8 cellular contexts compared by ENCODE assay signal in genomic region chr21:33542640-33543504, GRCh38. TPM values are rescaled to one million over a fixed set of nuclear protein-coding genes. Genes with fewer than 3 reads are reported as not detected.
A peak's percentile ranks its signal among the peaks of the same experiment; 100 is the strongest.
DNase-seq lines count a peak whose midpoint lies in the region; ATAC-seq and TF ChIP-seq lines count a peak whose summit lies in the region.

TSS of gene SON (plus strand) at chr21:33543038. CDS start at chr21:33543093, 55 bp downstream.

- DNase-seq in GM12864 (ENCODE audit: low read depth): peak; percentile 96
- DNase-seq in NCI-H1417 (lab: John Stamatoyannopoulos, UW): peak; percentile 99 to 100 (median 99)
- DNase-seq in SW 1271 (lab: John Stamatoyannopoulos, UW): peak; percentile 91 to 94
- DNase-seq in activated naive CD8-positive, alpha-beta T cell treated with anti-CD3 and anti-CD28 coated beads, Interleukin-2, amount 50 U/mL, for 16 hours (ENCODE audit: low read depth, low spot score): peak; percentile 94
- DNase-seq in head of caudate nucleus: peak; percentile 98 to 100 (median 100)
- peak; percentile 100 for DNase-seq in osteocyte (ENCODE audit: extremely low spot score, unreplicated experiment)

- peak within 1 kb of the TSS; percentile 68 for H3K4me3 ChIP-seq in GM12864 (ENCODE audit: low read depth, low read length)
- H3K4me3 ChIP-seq in thymus (ENCODE audit: low read length): peak within 1 kb of the TSS; percentile 95

- peak; percentile 94 for ATAC-seq in HG02759 (IDR thresholded peaks at IDR 0.05; ENCODE audit: unreplicated experiment)

- H3K9me3 Mint-ChIP-seq in osteocyte (ENCODE audit: unreplicated experiment): no peaks in the 10 kb centered on the region

- H3K27ac Mint-ChIP-seq in osteocyte (ENCODE audit: unreplicated experiment): peak within 1 kb of the TSS; percentile 100

- peaks cover 5% of the 10 kb centered on the region for H3K4me1 ChIP-seq in thymus (ENCODE audit: control insufficient read depth, insufficient read depth, low read length)

- H3K36me3 ChIP-seq in thymus (ENCODE audit: control insufficient read depth, insufficient read depth): peaks cover 1% of the 10 kb centered on the region

- no peaks in the 10 kb centered on the region for H3K9me3 ChIP-seq in thymus (ENCODE audit: control insufficient read depth)

- no peak for TF ChIP-seq CTCF in GM12864 (IDR thresholded peaks at IDR 0.05; ENCODE audit: low read depth, low read length, missing control alignments)
- no peak for TF ChIP-seq CTCF in osteocyte (IDR thresholded peaks at IDR 0.05)

- H3K27me3 Mint-ChIP-seq in osteocyte (ENCODE audit: unreplicated experiment): no peaks in the 10 kb centered on the region

- H3K36me3 Mint-ChIP-seq in osteocyte (ENCODE audit: unreplicated experiment): peaks cover 4% of the 10 kb centered on the region

- under 1% methylated on average over 56 of the region's 57 CpGs for WGBS in thymus

- intact Hi-C loops in head of caudate nucleus (cut with DNase I): loop anchor here (5.0 kb wide), 2 partner anchors 61 to 99 kb away; partner anchors contain the start of genes CRYZL1 and ITSN1

- H3K4me3 Mint-ChIP-seq in osteocyte (ENCODE audit: unreplicated experiment): peak within 1 kb of the TSS; percentile 97

- H3K4me1 Mint-ChIP-seq in osteocyte (ENCODE audit: unreplicated experiment): peaks cover 39% of the 10 kb centered on the region

- peak within 1 kb of the TSS; percentile 98 for H3K27ac ChIP-seq in thymus (ENCODE audit: low read depth)

- H3K27me3 ChIP-seq in thymus (ENCODE audit: control insufficient read depth, insufficient read depth): no peaks in the 10 kb centered on the region

RNA-seq across cellular contexts. Expression of gene SON, which starts in this region (rescaled TPM):
- 249 and 271 TPM in 2 replicates for total RNA-seq in osteocyte
- polyA plus RNA-seq in thymus: 265 TPM

Comparison
In these comparisons a context has a peak if more than half of its experiments do, and no peak if none do; other contexts are left out.
1. Peak in every context shown above with its lines: DNase-seq, ATAC-seq, H3K4me3 ChIP-seq and H3K27ac ChIP-seq.